15 cellular contexts compared by ENCODE assay signal in genomic region chr12:112282920-112283319, GRCh38.
A peak's percentile ranks its signal among the peaks of the same experiment; 100 is the strongest.
DNase-seq lines count a peak whose midpoint lies in the region; ATAC-seq and TF ChIP-seq lines count a peak whose summit lies in the region.
"Had no signal": no experiment of that assay in that cellular context is flagged by ENCODE, and none has a peak within 500 bp of the region (broad histone marks: within the 10 kb centered on the region; RNA-seq: fewer than 3 reads in every experiment).

No MANE protein-coding gene starts in this region.

- in situ Hi-C loops in mammary epithelial cell (cut with MboI; ENCODE audit: low sequenced_read_pairs in 2 of 2), result no loop called here

- dilution Hi-C loops in mammary epithelial cell (cut with HindIII; ENCODE audit: low sequenced_read_pairs), result no loop called here

- H3K4me2 ChIP-seq in mammary epithelial cell (ENCODE audit: insufficient read depth, low read depth, low read length), result peak overlapping the region; percentile 69
- no peak overlapping the region for H3K4me2 ChIP-seq in mesenchymal stem cell (ENCODE audit: low read length, poor library complexity, severe bottlenecking)

- TF ChIP-seq CTCF in cardiac muscle cell (IDR thresholded peaks at IDR 0.05; ENCODE audit: low read depth, low read length) (no peak), mammary epithelial cell (conservative IDR thresholded peaks at IDR 0.05 in 1 of 2, IDR thresholded peaks at IDR 0.05 in 1 of 2; ENCODE audit: extremely low read depth in 1 of 2, insufficient read depth in 1 of 2, low read depth in 1 of 2, low read length in 2 of 2) (no peak)

- intact Hi-C loops in left cardiac atrium (cut with DNase I) (no loop called here), mammary epithelial cell (cut with micrococcal nuclease) (no loop called here)

- peaks cover 10% of the 10 kb centered on the region for H3K4me1 ChIP-seq in cardiac muscle cell (ENCODE audit: low read depth)
- H3K4me1 ChIP-seq in mammary epithelial cell (ENCODE audit: insufficient read depth, low read length), result peaks cover 9% of the 10 kb centered on the region
- H3K4me1 ChIP-seq in mesenchymal stem cell (ENCODE audit: control insufficient read depth, insufficient read depth, low read depth, low read length), result no peaks in the 10 kb centered on the region
- H3K4me1 ChIP-seq: Peyer's patch had no signal

- H3K27me3 ChIP-seq in cardiac muscle cell (no peaks in the 10 kb centered on the region), mammary epithelial cell (ENCODE audit: insufficient read depth, low read length) (no peaks in the 10 kb centered on the region), mesenchymal stem cell (ENCODE audit: control insufficient read depth in 1 of 2, insufficient read depth in 1 of 2, low read length in 2 of 2) (no peaks in the 10 kb centered on the region)
- H3K27me3 ChIP-seq: Peyer's patch had no signal

- no peak overlapping the region for H2BK12ac ChIP-seq in mesenchymal stem cell (ENCODE audit: low read length in 2 of 2)

- no peak overlapping the region for H2BK5ac ChIP-seq in mesenchymal stem cell (ENCODE audit: low read depth, low read length, poor library complexity, severe bottlenecking)

- H4K91ac ChIP-seq in mesenchymal stem cell (ENCODE audit: low read length), result peak overlapping the region; percentile 11

- no peak overlapping the region for H3K4ac ChIP-seq in mesenchymal stem cell (ENCODE audit: low read depth in 1 of 2, low read length in 2 of 2)

- H2BK15ac ChIP-seq in mesenchymal stem cell (ENCODE audit: low read depth, poor library complexity, severe bottlenecking), result no peak overlapping the region

- no peak overlapping the region for H2BK120ac ChIP-seq in mesenchymal stem cell (ENCODE audit: low read depth, low read length)

- H3K14ac ChIP-seq in mesenchymal stem cell (ENCODE audit: low read length in 2 of 2), result no peak overlapping the region

- H3K79me1 ChIP-seq in mesenchymal stem cell (replicated peaks; ENCODE audit: low read length, poor library complexity, severe bottlenecking), result peaks cover 22% of the 10 kb centered on the region

- H3K9ac ChIP-seq in mammary epithelial cell (ENCODE audit: insufficient read depth, low read length) (no peak overlapping the region), mesenchymal stem cell (ENCODE audit: low read length) (no peak overlapping the region)

- H2AK5ac ChIP-seq in mesenchymal stem cell (ENCODE audit: low read length, severe bottlenecking), result no peak overlapping the region

- H3K36me3 ChIP-seq in cardiac muscle cell (peaks cover 4% of the 10 kb centered on the region), mammary epithelial cell (ENCODE audit: insufficient read depth, low read length) (no peaks in the 10 kb centered on the region), mesenchymal stem cell (ENCODE audit: control insufficient read depth in 1 of 2, insufficient read depth in 2 of 2, low read depth in 1 of 2, low read length in 2 of 2) (peaks cover 0 to 6% of the 10 kb centered on the region in 2 experiments)

- H3K79me2 ChIP-seq in mammary epithelial cell (ENCODE audit: insufficient read depth, low read length), result peaks cover 3% of the 10 kb centered on the region

- H3K18ac ChIP-seq in mesenchymal stem cell (ENCODE audit: low read depth in 1 of 2, low read length in 2 of 2), result no peak overlapping the region

- H4K8ac ChIP-seq in mesenchymal stem cell (ENCODE audit: low read length), result no peak overlapping the region

- H4K20me1 ChIP-seq in mammary epithelial cell (ENCODE audit: insufficient read depth, low read length), result no peaks in the 10 kb centered on the region

- DNase-seq in cardiac muscle cell (ENCODE audit: low read depth in 1 of 2, low spot score in 1 of 2) (no peak), left cardiac atrium (no peak), mammary epithelial cell (no peak), mesenchymal stem cell (no peak), dermis blood vessel endothelial cell (no peak)
- DNase-seq: CD4-positive, CD25-positive, alpha-beta regulatory T cell; DMS79; NCI-H1092; NCI-H1436; NCI-H187 treated with DMSO at 0.1 percent for 48 hours; NCI-H524; NCI-H774; Peyer's patch had no signal

- no peaks in the 10 kb centered on the region for H3K9me3 ChIP-seq in cardiac muscle cell (ENCODE audit: low read depth)
- no peaks in the 10 kb centered on the region for H3K9me3 ChIP-seq in mammary epithelial cell (replicated peaks; ENCODE audit: insufficient read depth, low read length)
- no peaks in the 10 kb centered on the region for H3K9me3 ChIP-seq in mesenchymal stem cell (ENCODE audit: control insufficient read depth, low read length)
- H3K9me3 ChIP-seq: Peyer's patch had no signal

- CTCF ChIA-PET in mammary epithelial cell (lab: Charles Lee; ENCODE audit: low non-redundant PET), result no interaction called here

- no peak overlapping the region for H2AFZ ChIP-seq in mammary epithelial cell (ENCODE audit: low read depth, low read length)
- H2AFZ ChIP-seq in mesenchymal stem cell (ENCODE audit: low read depth, low read length), result no peak overlapping the region

- BruUV-seq in mammary epithelial cell (replicated peaks; lab: Mats Ljungman, UMichigan), result no TSS peak

- H3K4me3 ChIP-seq in cardiac muscle cell, result no peak overlapping the region
- H3K4me3 ChIP-seq in mammary epithelial cell (replicated peaks in 1 of 3; ENCODE audit: insufficient read depth in 1 of 3, low read depth in 2 of 3, low read length in 3 of 3), result no peak overlapping the region
- no peak overlapping the region for H3K4me3 ChIP-seq in mesenchymal stem cell (ENCODE audit: insufficient read depth in 1 of 2, low read depth in 1 of 2, low read length in 2 of 2)
- H3K4me3 ChIP-seq: Peyer's patch had no signal

- H3K27ac ChIP-seq in cardiac muscle cell, result peak overlapping the region; percentile 75
- no peak overlapping the region for H3K27ac ChIP-seq in mammary epithelial cell (ENCODE audit: insufficient read depth, low read depth, low read length)
- no peak overlapping the region for H3K27ac ChIP-seq in mesenchymal stem cell (ENCODE audit: low read length, poor library complexity, severe bottlenecking)
- H3K27ac ChIP-seq: Peyer's patch had no signal

- no peak overlapping the region for H3K23ac ChIP-seq in mesenchymal stem cell (ENCODE audit: low read length in 2 of 2)

- WGBS in mammary epithelial cell (ENCODE audit: low coverage, missing lambda C conversion rate), result 93% methylated on average over 8 of the region's 8 CpGs
- 98% methylated on average over 6 of the region's 8 CpGs for WGBS in mesenchymal stem cell

- ATAC-seq in left cardiac atrium, result no peak
- ATAC-seq in SK-N-SH treated with all-trans-retinoic acid at 6 μM for 48 hours, result no peak
- ATAC-seq in HG03108 (IDR thresholded peaks at IDR 0.05; ENCODE audit: unreplicated experiment), result no peak

TF ChIP-seq in SK-N-SH treated with all-trans-retinoic acid at 6 μM for 48 hours, 23 proteins besides CTCF, POLR2A, EP300 and RAD21:
- TF ChIP-seq, protein P1, sequence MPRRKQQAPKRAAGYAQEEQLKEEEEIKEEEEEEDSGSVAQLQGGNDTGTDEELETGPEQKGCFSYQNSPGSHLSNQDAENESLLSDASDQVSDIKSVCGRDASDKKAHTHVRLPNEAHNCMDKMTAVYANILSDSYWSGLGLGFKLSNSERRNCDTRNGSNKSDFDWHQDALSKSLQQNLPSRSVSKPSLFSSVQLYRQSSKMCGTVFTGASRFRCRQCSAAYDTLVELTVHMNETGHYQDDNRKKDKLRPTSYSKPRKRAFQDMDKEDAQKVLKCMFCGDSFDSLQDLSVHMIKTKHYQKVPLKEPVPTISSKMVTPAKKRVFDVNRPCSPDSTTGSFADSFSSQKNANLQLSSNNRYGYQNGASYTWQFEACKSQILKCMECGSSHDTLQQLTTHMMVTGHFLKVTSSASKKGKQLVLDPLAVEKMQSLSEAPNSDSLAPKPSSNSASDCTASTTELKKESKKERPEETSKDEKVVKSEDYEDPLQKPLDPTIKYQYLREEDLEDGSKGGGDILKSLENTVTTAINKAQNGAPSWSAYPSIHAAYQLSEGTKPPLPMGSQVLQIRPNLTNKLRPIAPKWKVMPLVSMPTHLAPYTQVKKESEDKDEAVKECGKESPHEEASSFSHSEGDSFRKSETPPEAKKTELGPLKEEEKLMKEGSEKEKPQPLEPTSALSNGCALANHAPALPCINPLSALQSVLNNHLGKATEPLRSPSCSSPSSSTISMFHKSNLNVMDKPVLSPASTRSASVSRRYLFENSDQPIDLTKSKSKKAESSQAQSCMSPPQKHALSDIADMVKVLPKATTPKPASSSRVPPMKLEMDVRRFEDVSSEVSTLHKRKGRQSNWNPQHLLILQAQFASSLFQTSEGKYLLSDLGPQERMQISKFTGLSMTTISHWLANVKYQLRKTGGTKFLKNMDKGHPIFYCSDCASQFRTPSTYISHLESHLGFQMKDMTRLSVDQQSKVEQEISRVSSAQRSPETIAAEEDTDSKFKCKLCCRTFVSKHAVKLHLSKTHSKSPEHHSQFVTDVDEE (CRISPR knock-in tag; IDR thresholded peaks at IDR 0.05), result no peak
- TF ChIP-seq OSR1 (CRISPR knock-in tag; IDR thresholded peaks at IDR 0.05), result no peak
- no peak for TF ChIP-seq ZFP30 (CRISPR knock-in tag; IDR thresholded peaks at IDR 0.05)
- TF ChIP-seq ZNF70 (CRISPR knock-in tag; IDR thresholded peaks at IDR 0.05), result no peak
- no peak for TF ChIP-seq ZNF8 (CRISPR knock-in tag; IDR thresholded peaks at IDR 0.05)
- TF ChIP-seq, protein P2, sequence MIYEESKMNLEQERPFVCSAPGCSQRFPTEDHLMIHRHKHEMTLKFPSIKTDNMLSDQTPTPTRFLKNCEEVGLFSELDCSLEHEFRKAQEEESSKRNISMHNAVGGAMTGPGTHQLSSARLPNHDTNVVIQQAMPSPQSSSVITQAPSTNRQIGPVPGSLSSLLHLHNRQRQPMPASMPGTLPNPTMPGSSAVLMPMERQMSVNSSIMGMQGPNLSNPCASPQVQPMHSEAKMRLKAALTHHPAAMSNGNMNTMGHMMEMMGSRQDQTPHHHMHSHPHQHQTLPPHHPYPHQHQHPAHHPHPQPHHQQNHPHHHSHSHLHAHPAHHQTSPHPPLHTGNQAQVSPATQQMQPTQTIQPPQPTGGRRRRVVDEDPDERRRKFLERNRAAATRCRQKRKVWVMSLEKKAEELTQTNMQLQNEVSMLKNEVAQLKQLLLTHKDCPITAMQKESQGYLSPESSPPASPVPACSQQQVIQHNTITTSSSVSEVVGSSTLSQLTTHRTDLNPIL (CRISPR knock-in tag; IDR thresholded peaks at IDR 0.05; ENCODE audit: low read depth), result no peak
